ENCODE assay signal across 1 cellular context in genomic region chr6:29649701-29650673, GRCh38.
TF ChIP-seq lines count a peak whose summit lies in the region.

No MANE protein-coding gene starts in this region.

TF ChIP-seq in HepG2, 621 proteins besides CTCF, POLR2A, EP300 and RAD21 (continued from another document and continues in another):
- no peak for TF ChIP-seq ZSCAN22 (CRISPR knock-in tag; IDR thresholded peaks at IDR 0.05)
- TF ChIP-seq ATF3 (CRISPR knock-in tag; IDR thresholded peaks at IDR 0.05), result no peak
- no peak for TF ChIP-seq ZNF335 (CRISPR knock-in tag; IDR thresholded peaks at IDR 0.05)
- no peak for TF ChIP-seq ZNF143 (CRISPR knock-in tag; IDR thresholded peaks at IDR 0.05)
- TF ChIP-seq HOXA3 (CRISPR knock-in tag; IDR thresholded peaks at IDR 0.05), result peak; percentile 86
- TF ChIP-seq ZNF18 (CRISPR knock-in tag; IDR thresholded peaks at IDR 0.05; ENCODE audit: insufficient replicate concordance), result no peak
- TF ChIP-seq ZNF775 (CRISPR knock-in tag; IDR thresholded peaks at IDR 0.05; ENCODE audit: borderline replicate concordance), result no peak
- TF ChIP-seq TEAD2 (CRISPR knock-in tag; IDR thresholded peaks at IDR 0.05), result no peak
- TF ChIP-seq ZNF784 (CRISPR knock-in tag; IDR thresholded peaks at IDR 0.05; ENCODE audit: borderline replicate concordance), result no peak
- no peak for TF ChIP-seq ZNF704 (CRISPR knock-in tag; IDR thresholded peaks at IDR 0.05; ENCODE audit: borderline replicate concordance)
- no peak for TF ChIP-seq U2AF2 (IDR thresholded peaks at IDR 0.05; ENCODE audit: low read depth, low read length)
- no peak for TF ChIP-seq KDM5A (IDR thresholded peaks at IDR 0.05; ENCODE audit: borderline replicate concordance, low read length)
- TF ChIP-seq PRDM4 (CRISPR knock-in tag; IDR thresholded peaks at IDR 0.05; ENCODE audit: borderline replicate concordance), result no peak
- no peak for TF ChIP-seq GPN1 (CRISPR knock-in tag; IDR thresholded peaks at IDR 0.05; ENCODE audit: borderline replicate concordance)
- TF ChIP-seq ERF (CRISPR knock-in tag; IDR thresholded peaks at IDR 0.05), result no peak
- no peak for TF ChIP-seq MTF2 (CRISPR knock-in tag; IDR thresholded peaks at IDR 0.05; ENCODE audit: borderline replicate concordance)
- TF ChIP-seq SRF (IDR thresholded peaks at IDR 0.05; ENCODE audit: low read depth, low read length), result no peak
- TF ChIP-seq ZNF558 (CRISPR knock-in tag; IDR thresholded peaks at IDR 0.05; ENCODE audit: borderline replicate concordance), result no peak
- TF ChIP-seq ZBTB7A (CRISPR knock-in tag; IDR thresholded peaks at IDR 0.05), result no peak
- TF ChIP-seq ZNF501 (CRISPR knock-in tag; IDR thresholded peaks at IDR 0.05), result peak; percentile 82
- no peak for TF ChIP-seq MAFK (conservative IDR thresholded peaks at IDR 0.05 in 1 of 2, IDR thresholded peaks at IDR 0.05 in 1 of 2; ENCODE audit: low read length in 2 of 2)
- TF ChIP-seq RFX3 (CRISPR knock-in tag; IDR thresholded peaks at IDR 0.05), result no peak
- TF ChIP-seq ZNF644 (CRISPR knock-in tag; IDR thresholded peaks at IDR 0.05; ENCODE audit: low read depth), result peak; percentile 23; the same call in 1 of the 2 replicates
- peak; percentile 60; the same call in 1 of the 2 replicates for TF ChIP-seq FUBP1 (CRISPR knock-in tag; IDR thresholded peaks at IDR 0.05; ENCODE audit: borderline replicate concordance)
- TF ChIP-seq TBX2 (CRISPR knock-in tag; IDR thresholded peaks at IDR 0.05; ENCODE audit: borderline replicate concordance), result peak; percentile 65
- TF ChIP-seq ZNF607 (CRISPR knock-in tag; IDR thresholded peaks at IDR 0.05; ENCODE audit: borderline replicate concordance), result no peak
- TF ChIP-seq HNRNPK (IDR thresholded peaks at IDR 0.05; ENCODE audit: low read depth, low read length, poor library complexity, severe bottlenecking), result no peak
- TF ChIP-seq CSRNP2 (CRISPR knock-in tag; conservative IDR thresholded peaks at IDR 0.05; ENCODE audit: low read depth), result no peak
- no peak for TF ChIP-seq TERF1 (CRISPR knock-in tag; IDR thresholded peaks at IDR 0.05)
- TF ChIP-seq ZMYM4 (CRISPR knock-in tag; IDR thresholded peaks at IDR 0.05), result peak; percentile 89
- 0 out of 2 replicates have a peak, but pooled peaks have one; percentile 18 for TF ChIP-seq ZNF547 (CRISPR knock-in tag; IDR thresholded peaks at IDR 0.05)
- no peak for TF ChIP-seq ZNF776 (CRISPR knock-in tag; IDR thresholded peaks at IDR 0.05)
- peak; percentile 77; the same call in 1 of the 2 replicates for TF ChIP-seq IRF9 (CRISPR knock-in tag; IDR thresholded peaks at IDR 0.05; ENCODE audit: borderline replicate concordance)
- TF ChIP-seq ZNF382 (CRISPR knock-in tag; IDR thresholded peaks at IDR 0.05; ENCODE audit: borderline replicate concordance), result no peak
- 0 out of 2 replicates have a peak, but pooled peaks have one; percentile 2 for TF ChIP-seq ZBTB4 (CRISPR knock-in tag; IDR thresholded peaks at IDR 0.05; ENCODE audit: borderline replicate concordance)
- no peak for TF ChIP-seq ZNF652 (CRISPR knock-in tag; IDR thresholded peaks at IDR 0.05; ENCODE audit: borderline replicate concordance, low read depth)
- 0 out of 2 replicates have a peak, but pooled peaks have one; percentile 42 for TF ChIP-seq HOMEZ (CRISPR knock-in tag; IDR thresholded peaks at IDR 0.05; ENCODE audit: low read depth)
- 0 out of 2 replicates have a peak, but pooled peaks have one; percentile 51 for TF ChIP-seq MEIS2 (CRISPR knock-in tag; IDR thresholded peaks at IDR 0.05)
- TF ChIP-seq DDIT3 (CRISPR knock-in tag; IDR thresholded peaks at IDR 0.05), result no peak
- peak; percentile 71 for TF ChIP-seq POGZ (CRISPR knock-in tag; IDR thresholded peaks at IDR 0.05)
- no peak for TF ChIP-seq ZBTB39 (CRISPR knock-in tag; IDR thresholded peaks at IDR 0.05)
